Comparison of ENCODE assay signal across 8 cellular contexts in genomic region chr15:72319360-72319984, GRCh38. TPM values are rescaled to one million over a fixed set of nuclear protein-coding genes. Genes with fewer than 3 reads are reported as not detected.
DNase-seq lines count a peak whose midpoint lies in the region; ATAC-seq and TF ChIP-seq lines count a peak whose summit lies in the region.

No MANE protein-coding gene starts in this region.

- H3K27ac ChIP-seq in HL-60 (replicated peaks) (no peak overlapping the region), lung (ENCODE audit: low read depth in 1 of 2, low read length in 1 of 2) (no peak overlapping the region)

- CTCF ChIA-PET in activated CD4-positive, alpha-beta T cell treated with anti-CD3 and anti-CD28 coated beads for 36 hours (lab: Charles Lee), result interaction anchor here (1.0 to 1.4 kb wide), 3 partner anchors 9 to 145 kb away, joined by 3 to 4 read pairs (median 3); no protein-coding TSS in a partner anchor

- H3K27me3 ChIP-seq in HL-60 (ENCODE audit: insufficient read depth, poor library complexity, severe bottlenecking) (no peaks in the 10 kb centered on the region), lung (ENCODE audit: control insufficient read depth, insufficient read depth) (no peaks in the 10 kb centered on the region)

- H3K4me3 ChIP-seq in HL-60 (replicated peaks; ENCODE audit: insufficient read depth, low read length) (peak overlapping the region; percentile 68), lung (no peak overlapping the region)

- TF ChIP-seq CTCF in HL-60 (IDR thresholded peaks at IDR 0.05; ENCODE audit: insufficient read depth, low read length), result no peak
- TF ChIP-seq CTCF in lung (IDR thresholded peaks at IDR 0.05; ENCODE audit: control extremely low read depth, extremely low read depth), result no peak

- H3K36me3 Mint-ChIP-seq in activated CD4-positive, alpha-beta T cell treated with anti-CD3 and anti-CD28 coated beads for 36 hours (ENCODE audit: low read depth), result peaks cover 2% of the 10 kb centered on the region
- no peaks in the 10 kb centered on the region for H3K36me3 Mint-ChIP-seq in stimulated activated effector memory CD8-positive, alpha-beta T cell treated with anti-CD3 and anti-CD28 coated beads, Interleukin-12 subunit alpha, Interleukin-12 subunit beta, amount 100 ng/mL, for 72 hours

- H3K36me3 ChIP-seq in lung (ENCODE audit: control insufficient read depth in 2 of 2, insufficient read depth in 2 of 2, low read length in 2 of 2), result no peaks in the 10 kb centered on the region

- H3K27ac Mint-ChIP-seq in activated CD4-positive, alpha-beta T cell treated with anti-CD3 and anti-CD28 coated beads for 36 hours, result no peak overlapping the region
- no peak overlapping the region for H3K27ac Mint-ChIP-seq in stimulated activated effector memory CD8-positive, alpha-beta T cell treated with anti-CD3 and anti-CD28 coated beads, Interleukin-12 subunit alpha, Interleukin-12 subunit beta, amount 100 ng/mL, for 72 hours

- H3K4me1 ChIP-seq in lung (ENCODE audit: control insufficient read depth in 2 of 2, insufficient read depth in 2 of 2, low read length in 2 of 2), result peaks cover 0 to 9% of the 10 kb centered on the region in 2 donors

- WGBS in lung, 2 donors, result 8 to 10% methylated on average over 30 to 48 of the region's 48 CpGs

- H3K4me3 Mint-ChIP-seq in activated CD4-positive, alpha-beta T cell treated with anti-CD3 and anti-CD28 coated beads for 36 hours, result peak overlapping the region; percentile 54
- H3K4me3 Mint-ChIP-seq in stimulated activated effector memory CD8-positive, alpha-beta T cell treated with anti-CD3 and anti-CD28 coated beads, Interleukin-12 subunit alpha, Interleukin-12 subunit beta, amount 100 ng/mL, for 72 hours, result peak overlapping the region; percentile 79

- intact Hi-C loops in activated CD4-positive, alpha-beta T cell treated with anti-CD3 and anti-CD28 coated beads for 36 hours (cut with DNase I, micrococcal nuclease), result loop anchor here in 1 of 2 experiments (5.0 kb wide), 1 partner anchor 58 kb away; the partner anchor contains the start of gene HEXA

- no peaks in the 10 kb centered on the region for H3K9me3 ChIP-seq in lung (ENCODE audit: control insufficient read depth in 2 of 2, insufficient read depth in 1 of 2, low read length in 1 of 2)

- DNase-seq in HL-60 (ENCODE audit: low read depth in 1 of 2, low spot score in 1 of 2), result no peak
- DNase-seq in activated CD4-positive, alpha-beta T cell treated with anti-CD3 and anti-CD28 coated beads for 36 hours, result peak; percentile 71
- peak; percentile 76 for DNase-seq in dermis blood vessel endothelial cell
- peak; percentile 65 for DNase-seq in lung (ENCODE audit: low spot score)
- DNase-seq in stimulated activated effector memory CD8-positive, alpha-beta T cell treated with anti-CD3 and anti-CD28 coated beads, Interleukin-12 subunit alpha, Interleukin-12 subunit beta, amount 100 ng/mL, for 72 hours (ENCODE audit: low spot score in 2 of 2), result peak; percentile 61 to 67
- DNase-seq in SK-N-DZ (ENCODE audit: low spot score), result no peak

- peaks cover 15% of the 10 kb centered on the region for H3K4me1 Mint-ChIP-seq in activated CD4-positive, alpha-beta T cell treated with anti-CD3 and anti-CD28 coated beads for 36 hours
- peaks cover 18% of the 10 kb centered on the region for H3K4me1 Mint-ChIP-seq in stimulated activated effector memory CD8-positive, alpha-beta T cell treated with anti-CD3 and anti-CD28 coated beads, Interleukin-12 subunit alpha, Interleukin-12 subunit beta, amount 100 ng/mL, for 72 hours

- ATAC-seq in GM18907 (IDR thresholded peaks at IDR 0.05; ENCODE audit: unreplicated experiment), result peak; percentile 35
- ATAC-seq in activated CD4-positive, alpha-beta T cell treated with anti-CD3 and anti-CD28 coated beads for 36 hours, result peak; percentile 68
- ATAC-seq in lung (ENCODE audit: insufficient read depth, low FRiP score), result peak; percentile 86
- peak; percentile 74 for ATAC-seq in stimulated activated effector memory CD8-positive, alpha-beta T cell treated with anti-CD3 and anti-CD28 coated beads, Interleukin-12 subunit alpha, Interleukin-12 subunit beta, amount 100 ng/mL, for 72 hours
- no peak for ATAC-seq in HG03342 (IDR thresholded peaks at IDR 0.05; ENCODE audit: unreplicated experiment)

- peaks cover 7% of the 10 kb centered on the region for H3K9me3 Mint-ChIP-seq in activated CD4-positive, alpha-beta T cell treated with anti-CD3 and anti-CD28 coated beads for 36 hours (ENCODE audit: low read depth)
- H3K9me3 Mint-ChIP-seq in stimulated activated effector memory CD8-positive, alpha-beta T cell treated with anti-CD3 and anti-CD28 coated beads, Interleukin-12 subunit alpha, Interleukin-12 subunit beta, amount 100 ng/mL, for 72 hours, result peaks cover 4% of the 10 kb centered on the region

- peaks cover 8% of the 10 kb centered on the region for H3K27me3 Mint-ChIP-seq in activated CD4-positive, alpha-beta T cell treated with anti-CD3 and anti-CD28 coated beads for 36 hours

- POLR2A ChIA-PET in activated CD4-positive, alpha-beta T cell treated with anti-CD3 and anti-CD28 coated beads for 36 hours (lab: Charles Lee), result no interaction called here

RNA-seq across cellular contexts. Expression of gene CELF6, which starts 0.5 kb away (rescaled TPM):
- under 1 TPM; 0.37 to 0.40 TPM for total RNA-seq in activated CD4-positive, alpha-beta T cell treated with anti-CD3 and anti-CD28 coated beads for 36 hours
- total RNA-seq in dermis blood vessel endothelial cell (0.17 TPM in 1 of 2 replicates, not detected in the other), lung (1 to 10 TPM; 2.1 to 3.4 TPM)
- polyA plus RNA-seq in lung, result 1 to 10 TPM; 3.4 to 6.4 TPM
- polyA plus RNA-seq in SK-N-DZ (2014; cell fraction: cytosol; rRNA removed), result 3.0 and 3.4 TPM in 2 replicates
- polyA plus RNA-seq in SK-N-DZ (2014; cell fraction: nucleus; rRNA removed), result 6.7 and 7.7 TPM in 2 replicates

RNA-seq across cellular contexts. Expression of gene PARP6, which starts 47.1 kb away (rescaled TPM):
- total RNA-seq in activated CD4-positive, alpha-beta T cell treated with anti-CD3 and anti-CD28 coated beads for 36 hours, result 10 to 100 TPM; 41.4 to 58.2 TPM
- total RNA-seq in dermis blood vessel endothelial cell (11.4 and 15.7 TPM in 2 replicates), lung (10 to 100 TPM; 55.3 to 73.9 TPM)
- 10 to 100 TPM; 33.7 to 64.5 TPM for polyA plus RNA-seq in lung
- polyA plus RNA-seq in SK-N-DZ (2014; cell fraction: cytosol; rRNA removed), result 75.4 and 86.8 TPM in 2 replicates
- polyA plus RNA-seq in SK-N-DZ (2014; cell fraction: nucleus; rRNA removed), result 431 and 466 TPM in 2 replicates

RNA-seq across cellular contexts. Expression of gene HEXA, which starts 56.3 kb away (rescaled TPM):
- 10 to 100 TPM; 38.8 to 54.2 TPM for total RNA-seq in activated CD4-positive, alpha-beta T cell treated with anti-CD3 and anti-CD28 coated beads for 36 hours
- total RNA-seq in dermis blood vessel endothelial cell, result 62.9 and 72.8 TPM in 2 replicates
- 100 to 1,000 TPM; 108 to 151 TPM for total RNA-seq in lung
- polyA plus RNA-seq in lung, result 100 to 1,000 TPM; 114 to 156 TPM
- polyA plus RNA-seq in SK-N-DZ (2014; cell fraction: cytosol; rRNA removed), result 66.5 and 67.2 TPM in 2 replicates
- 155 and 158 TPM in 2 replicates for polyA plus RNA-seq in SK-N-DZ (2014; cell fraction: nucleus; rRNA removed)

Comparison
In these comparisons a context has a peak if more than half of its experiments do, and no peak if none do; other contexts are left out.
1. DNase-seq: peak in activated CD4-positive, alpha-beta T cell treated with anti-CD3 and anti-CD28 coated beads for 36 hours (single experiment), dermis blood vessel endothelial cell (single experiment), lung (single experiment) and stimulated activated effector memory CD8-positive, alpha-beta T cell treated with anti-CD3 and anti-CD28 coated beads, Interleukin-12 subunit alpha, Interleukin-12 subunit beta, amount 100 ng/mL, for 72 hours (2 of 2); none in HL-60 (0 of 2) and SK-N-DZ (single experiment).